In the genomic region with DNA sequence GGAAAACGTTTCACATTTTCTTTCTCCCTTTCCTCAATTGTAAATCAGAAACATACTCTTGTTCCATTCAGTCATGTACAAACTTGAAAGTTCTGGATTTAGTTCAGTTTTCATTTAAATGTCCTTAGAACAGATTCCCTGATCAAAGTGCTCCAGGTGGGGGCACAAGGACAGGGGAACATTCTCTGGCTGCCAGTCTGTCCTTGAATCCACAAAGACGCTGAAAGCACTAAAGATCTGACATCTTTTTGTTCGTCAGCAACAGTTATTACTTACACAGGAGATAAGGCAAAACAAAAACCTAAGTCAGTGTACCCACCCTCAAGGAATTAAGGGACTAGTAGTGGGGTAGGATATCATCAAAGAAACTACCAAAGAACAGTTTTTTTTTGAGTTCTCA, we compare ENCODE assay signal across 1 cellular context.
TF ChIP-seq lines count a peak whose summit lies in the region.

No MANE protein-coding gene starts in this region.

TF ChIP-seq in WTC11, 78 proteins besides CTCF, POLR2A, EP300 and RAD21:
- TF ChIP-seq, protein P1, sequence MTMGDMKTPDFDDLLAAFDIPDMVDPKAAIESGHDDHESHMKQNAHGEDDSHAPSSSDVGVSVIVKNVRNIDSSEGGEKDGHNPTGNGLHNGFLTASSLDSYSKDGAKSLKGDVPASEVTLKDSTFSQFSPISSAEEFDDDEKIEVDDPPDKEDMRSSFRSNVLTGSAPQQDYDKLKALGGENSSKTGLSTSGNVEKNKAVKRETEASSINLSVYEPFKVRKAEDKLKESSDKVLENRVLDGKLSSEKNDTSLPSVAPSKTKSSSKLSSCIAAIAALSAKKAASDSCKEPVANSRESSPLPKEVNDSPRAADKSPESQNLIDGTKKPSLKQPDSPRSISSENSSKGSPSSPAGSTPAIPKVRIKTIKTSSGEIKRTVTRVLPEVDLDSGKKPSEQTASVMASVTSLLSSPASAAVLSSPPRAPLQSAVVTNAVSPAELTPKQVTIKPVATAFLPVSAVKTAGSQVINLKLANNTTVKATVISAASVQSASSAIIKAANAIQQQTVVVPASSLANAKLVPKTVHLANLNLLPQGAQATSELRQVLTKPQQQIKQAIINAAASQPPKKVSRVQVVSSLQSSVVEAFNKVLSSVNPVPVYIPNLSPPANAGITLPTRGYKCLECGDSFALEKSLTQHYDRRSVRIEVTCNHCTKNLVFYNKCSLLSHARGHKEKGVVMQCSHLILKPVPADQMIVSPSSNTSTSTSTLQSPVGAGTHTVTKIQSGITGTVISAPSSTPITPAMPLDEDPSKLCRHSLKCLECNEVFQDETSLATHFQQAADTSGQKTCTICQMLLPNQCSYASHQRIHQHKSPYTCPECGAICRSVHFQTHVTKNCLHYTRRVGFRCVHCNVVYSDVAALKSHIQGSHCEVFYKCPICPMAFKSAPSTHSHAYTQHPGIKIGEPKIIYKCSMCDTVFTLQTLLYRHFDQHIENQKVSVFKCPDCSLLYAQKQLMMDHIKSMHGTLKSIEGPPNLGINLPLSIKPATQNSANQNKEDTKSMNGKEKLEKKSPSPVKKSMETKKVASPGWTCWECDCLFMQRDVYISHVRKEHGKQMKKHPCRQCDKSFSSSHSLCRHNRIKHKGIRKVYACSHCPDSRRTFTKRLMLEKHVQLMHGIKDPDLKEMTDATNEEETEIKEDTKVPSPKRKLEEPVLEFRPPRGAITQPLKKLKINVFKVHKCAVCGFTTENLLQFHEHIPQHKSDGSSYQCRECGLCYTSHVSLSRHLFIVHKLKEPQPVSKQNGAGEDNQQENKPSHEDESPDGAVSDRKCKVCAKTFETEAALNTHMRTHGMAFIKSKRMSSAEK (CRISPR knock-in tag; IDR thresholded peaks at IDR 0.05; ENCODE audit: borderline replicate concordance): no peak
- TF ChIP-seq, protein P2, sequence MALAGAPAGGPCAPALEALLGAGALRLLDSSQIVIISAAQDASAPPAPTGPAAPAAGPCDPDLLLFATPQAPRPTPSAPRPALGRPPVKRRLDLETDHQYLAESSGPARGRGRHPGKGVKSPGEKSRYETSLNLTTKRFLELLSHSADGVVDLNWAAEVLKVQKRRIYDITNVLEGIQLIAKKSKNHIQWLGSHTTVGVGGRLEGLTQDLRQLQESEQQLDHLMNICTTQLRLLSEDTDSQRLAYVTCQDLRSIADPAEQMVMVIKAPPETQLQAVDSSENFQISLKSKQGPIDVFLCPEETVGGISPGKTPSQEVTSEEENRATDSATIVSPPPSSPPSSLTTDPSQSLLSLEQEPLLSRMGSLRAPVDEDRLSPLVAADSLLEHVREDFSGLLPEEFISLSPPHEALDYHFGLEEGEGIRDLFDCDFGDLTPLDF (CRISPR knock-in tag; IDR thresholded peaks at IDR 0.05): no peak
- TF ChIP-seq ZNF317 (CRISPR knock-in tag; IDR thresholded peaks at IDR 0.05; ENCODE audit: borderline replicate concordance, low read depth): no peak
- no peak for TF ChIP-seq ZNF671 (CRISPR knock-in tag; IDR thresholded peaks at IDR 0.05)
- TF ChIP-seq CREB1 (CRISPR knock-in tag; IDR thresholded peaks at IDR 0.05): no peak
